ENCODE assay signal across 16 cellular contexts in the genomic region with DNA sequence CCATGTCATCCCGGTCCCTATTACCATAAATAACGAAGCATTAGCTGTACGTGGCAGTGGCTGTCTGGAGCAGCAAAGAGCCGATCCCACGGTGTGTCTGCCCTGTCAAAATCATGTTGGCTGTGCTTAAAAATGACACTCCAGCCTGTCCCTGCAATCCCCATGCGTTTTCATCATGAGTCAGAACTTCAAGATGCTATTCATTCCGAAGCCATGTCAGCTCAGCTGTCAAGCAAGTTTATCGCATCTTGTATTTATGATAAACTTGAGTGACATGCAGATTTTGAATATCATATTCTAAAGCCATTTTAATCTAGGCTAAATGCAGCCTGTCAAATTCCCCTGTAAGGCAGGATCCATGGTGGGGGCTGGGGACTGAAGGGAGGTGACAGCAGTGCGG.
DNase-seq lines count a peak whose midpoint lies in the region; ATAC-seq, FAIRE-seq and TF ChIP-seq lines count a peak whose summit lies in the region.
"Had no signal": no experiment of that assay in that cellular context is flagged by ENCODE, and none has a peak within 500 bp of the region (broad histone marks: within the 10 kb centered on the region; RNA-seq: fewer than 3 reads in every experiment).

No MANE protein-coding gene starts in this region.

- FAIRE-seq in A549 (lab: Jason Lieb, UNC) (peak; percentile 89), HTR-8/SVneo (lab: Jason Lieb, UNC) (peak; percentile 64)
- FAIRE-seq: endothelial cell of umbilical vein had no signal

- H3K27me3 ChIP-seq in brain microvascular endothelial cell (replicated peaks) (no peaks in the 10 kb centered on the region), lower lobe of right lung (ENCODE audit: low read depth) (peaks cover 2% of the 10 kb centered on the region)

- H3K9me3 ChIP-seq in A549 (no peaks in the 10 kb centered on the region), lower lobe of right lung (no peaks in the 10 kb centered on the region)

- POLR2A ChIA-PET in A549 (lab: Yijun Ruan, JAX) = no interaction called here

- TF ChIP-seq POLR2A in A549 (IDR thresholded peaks at IDR 0.05; ENCODE audit: low read length) (no peak), GM18505 (IDR thresholded peaks at IDR 0.05; ENCODE audit: borderline replicate concordance, extremely low read depth, insufficient read depth, insufficient read length) (no peak)

- in situ Hi-C loops in brain microvascular endothelial cell (cut with HindIII; ENCODE audit: low pct_ligation_motif_present, low sequenced_read_pairs) = no loop called here

- intact Hi-C loops in lower lobe of right lung (cut with DNase I) = no loop called here

- TF ChIP-seq RAD21 in A549 (conservative IDR thresholded peaks at IDR 0.05 in 1 of 2, IDR thresholded peaks at IDR 0.05 in 1 of 2) = no peak

- TF ChIP-seq CTCF in A549 (IDR thresholded peaks at IDR 0.05) = no peak
- TF ChIP-seq CTCF in brain microvascular endothelial cell (IDR thresholded peaks at IDR 0.05; ENCODE audit: low read depth, low read length, missing control alignments) = no peak
- TF ChIP-seq CTCF in lower lobe of right lung (IDR thresholded peaks at IDR 0.05) = no peak

- CTCF ChIA-PET in A549 (lab: Yijun Ruan, JAX) = interaction anchor here (0.9 to 8.3 kb wide), 9 partner anchors 8 to 406 kb away, joined by 3 to 75 read pairs (median 18); no protein-coding TSS in a partner anchor

- H3K36me3 ChIP-seq in brain microvascular endothelial cell (replicated peaks) (no peaks in the 10 kb centered on the region), lower lobe of right lung (no peaks in the 10 kb centered on the region)

- H3K4me1 ChIP-seq in A549 (peaks cover 51% of the 10 kb centered on the region), lower lobe of right lung (peaks cover 17% of the 10 kb centered on the region)

- H3K4me2 ChIP-seq in A549 = peak overlapping the region; percentile 79

- 41% methylated on average over 9 of the region's 9 CpGs for WGBS in A549 (ENCODE audit: missing lambda C conversion rate)

- ATAC-seq in A549 = no peak
- ATAC-seq in lower lobe of right lung = peak in 1 of 2 donors; percentile 10
- ATAC-seq in GM18505 (IDR thresholded peaks at IDR 0.05; ENCODE audit: unreplicated experiment) = no peak
- ATAC-seq: left cardiac atrium had no signal

- H3K4me3 ChIP-seq in A549 (no peak overlapping the region), brain microvascular endothelial cell (ENCODE audit: low read depth, low read length) (no peak overlapping the region), lower lobe of right lung (no peak overlapping the region)

- peak overlapping the region; percentile 91 to 93 for H3K27ac ChIP-seq in A549
- peak overlapping the region; percentile 86 for H3K27ac ChIP-seq in brain microvascular endothelial cell
- peak overlapping the region; percentile 31 for H3K27ac ChIP-seq in lower lobe of right lung

- no peak for TF ChIP-seq EP300 in A549 (IDR thresholded peaks at IDR 0.05)

- DNase-seq in A549 (ENCODE audit: low read depth in 1 of 2, low spot score in 1 of 2) (peak in 1 of 2 experiments; percentile 69), HTR-8/SVneo (ENCODE audit: insufficient read length, low spot score) (peak; percentile 41), brain microvascular endothelial cell (peak; percentile 55), lower lobe of right lung (no peak), GF-D8 (lab: John Stamatoyannopoulos, UW) (no peak), activated gamma-delta T cell treated with Interleukin-2 at 50 U/mL for 16 hours (no peak), COLO829 (ENCODE audit: low spot score) (no peak)
- DNase-seq: activated CD4-positive, alpha-beta T cell treated with anti-CD3 and anti-CD28 coated beads for 4 hours; activated naive CD4-positive, alpha-beta T cell treated with anti-CD3 and anti-CD28 coated beads, Interleukin-2, amount 50 U/mL, for 16 hours; activated T-cell treated with anti-CD3 and anti-CD28 coated beads for 4 hours; left cardiac atrium; NCI-H1092; SHP77 treated with DMSO at 0.1 percent for 48 hours; T-helper 9 cell had no signal

TF ChIP-seq in A549, 52 proteins besides CTCF, POLR2A, EP300 and RAD21:
- TF ChIP-seq KDM5A (IDR thresholded peaks at IDR 0.05) (no peak), HOXB13 (CRISPR knock-in tag; IDR thresholded peaks at IDR 0.05; ENCODE audit: low read depth) (no peak), MAX (IDR thresholded peaks at IDR 0.05) (peak; percentile 64), CBX2 (IDR thresholded peaks at IDR 0.05; ENCODE audit: borderline replicate concordance, low read depth) (no peak), GATA3 (IDR thresholded peaks at IDR 0.05; ENCODE audit: borderline replicate concordance) (peak; percentile 51; the same call in 1 of the 2 replicates), HDAC2 (IDR thresholded peaks at IDR 0.05) (no peak), MAFK (IDR thresholded peaks at IDR 0.05; ENCODE audit: partially characterized antibody) (peak; percentile 28), ESRRA (IDR thresholded peaks at IDR 0.05; ENCODE audit: borderline replicate concordance, low read length) (no peak), JUNB (IDR thresholded peaks at IDR 0.05) (0 out of 2 replicates have a peak, but pooled peaks have one; percentile 39), TFCP2L1 (CRISPR knock-in tag; IDR thresholded peaks at IDR 0.05) (no peak), FOSL2 (IDR thresholded peaks at IDR 0.05) (no peak), FOSL2 (CRISPR knock-in tag; IDR thresholded peaks at IDR 0.05) (peak; percentile 60), HEYL (CRISPR knock-in tag; IDR thresholded peaks at IDR 0.05) (no peak), ZC3H11A (IDR thresholded peaks at IDR 0.05) (no peak), RCOR1 (IDR thresholded peaks at IDR 0.05; ENCODE audit: low read depth, low read length) (no peak)

Comparison
In these comparisons a context has a peak if more than half of its experiments do, and no peak if none do; other contexts are left out.
1. DNase-seq: peak in HTR-8/SVneo (single experiment) and brain microvascular endothelial cell (single experiment); none in lower lobe of right lung (single experiment), GF-D8 (single experiment), activated gamma-delta T cell treated with Interleukin-2 at 50 U/mL for 16 hours (single experiment) and COLO829 (single experiment).
2. H3K27ac ChIP-seq: peak in every context shown above with its lines; median percentile 92 in A549; 86 in brain microvascular endothelial cell; 31 in lower lobe of right lung.